ENCODE assay signal across 32 cellular contexts in genomic region chr7:19715499-19715898, GRCh38. TPM values are rescaled to one million over a fixed set of nuclear protein-coding genes. Genes with fewer than 3 reads are reported as not detected.
"Had no signal": no experiment of that assay in that cellular context is flagged by ENCODE, and none has a peak within 500 bp of the region (broad histone marks: within the 10 kb centered on the region; RNA-seq: fewer than 3 reads in every experiment).

No MANE protein-coding gene starts in this region.

- H3K27ac Mint-ChIP-seq: activated CD4-positive, alpha-beta memory T cell treated with anti-CD3 and anti-CD28 coated beads for 36 hours; activated CD4-positive, alpha-beta T cell treated with anti-CD3 and anti-CD28 coated beads, Interleukin-2, amount 10 ng/mL, durations not matched to agents 7 days and 5 days; activated naive CD4-positive, alpha-beta T cell treated with anti-CD3 and anti-CD28 coated beads for 36 hours; activated naive CD4-positive, alpha-beta T cell treated with anti-CD3 and anti-CD28 coated beads, Interleukin-2, amount 50 U/mL, for 72 hours; activated T-helper 1 cell treated with anti-CD3 and anti-CD28 coated beads, Interleukin-12 subunit alpha, Interleukin-12 subunit beta, Interleukin-2, Interleukin-4 antibody, amounts not matched to agents 30 ng/mL and 10 ng/mL and 1 ng/mL, durations not matched to agents 14 hours and 24 hours and 36 hours; T-helper 1 cell treated with Interleukin-12 subunit alpha and Interleukin-12 subunit beta and Interleukin-4 antibody, amounts not matched to agents 30 μg/mL and 1 μg/mL, for 36 hours; T-helper 2 cell treated with Interferon-gamma antibody and Interleukin-4, amounts not matched to agents 5 μg/mL and 100 μg/mL, for 36 hours had no signal

- H3K27ac ChIP-seq: adrenal gland, body of pancreas, breast epithelium, RWPE1 had no signal

- H3K4me3 ChIP-seq: adrenal gland, body of pancreas, breast epithelium, K562, MG63 had no signal

- H3K27me3 ChIP-seq: adrenal gland, body of pancreas, breast epithelium, MG63 had no signal

- FAIRE-seq: astrocyte, K562, RCC 7860, TTC549 had no signal

- DNase-seq: activated CD4-positive, alpha-beta memory T cell treated with anti-CD3 and anti-CD28 coated beads for 36 hours; activated CD4-positive, alpha-beta T cell treated with anti-CD3 and anti-CD28 coated beads, Interleukin-2, amount 10 ng/mL, durations not matched to agents 7 days and 5 days; activated CD8-positive, alpha-beta memory T cell treated with anti-CD3 and anti-CD28 coated beads, Interleukin-2, amount 50 U/mL, for 4 hours; activated gamma-delta T cell treated with Interleukin-2 at 50 U/mL for 16 hours; activated naive CD4-positive, alpha-beta T cell treated with anti-CD3 and anti-CD28 coated beads for 36 hours; activated T-cell treated with anti-CD3 and anti-CD28 coated beads for 4 hours; activated T-cell treated with anti-CD3 and anti-CD28 coated beads, Interleukin-2, amount 50 U/mL, for 4 hours; adrenal gland; body of pancreas; caudate nucleus; cerebellar nuclear complex; MG63; NCI-H1092; NCI-H1436 treated with DMSO at 0.1 percent for 48 hours; NCI-H1694 treated with DMSO at 0.1 percent for 48 hours; NCI-H2029; NCI-H524; NCI-H69; NCI-H82; NK-92 treated with Interleukin-12 subunit alpha and Interleukin-12 subunit beta, amount 100 ng/mL, for 24 hours; PC-3 had no signal

- H3K4me1 ChIP-seq: adrenal gland, body of pancreas, breast epithelium had no signal

- H3K4me1 Mint-ChIP-seq: activated CD4-positive, alpha-beta T cell treated with anti-CD3 and anti-CD28 coated beads, Interleukin-2, amount 10 ng/mL, durations not matched to agents 7 days and 5 days had no signal

- ATAC-seq: activated naive CD4-positive, alpha-beta T cell treated with anti-CD3 and anti-CD28 coated beads, Interleukin-2, amount 50 U/mL, for 72 hours; activated T-cell treated with anti-CD3 and anti-CD28 coated beads, Interleukin-2, amount 50 U/mL, for 4 hours; body of pancreas; K562; PC-3; Right ventricle myocardium inferior had no signal

- H3K9me3 Mint-ChIP-seq: activated CD4-positive, alpha-beta memory T cell treated with anti-CD3 and anti-CD28 coated beads for 36 hours; activated CD4-positive, alpha-beta T cell treated with anti-CD3 and anti-CD28 coated beads, Interleukin-2, amount 10 ng/mL, durations not matched to agents 7 days and 5 days; activated naive CD4-positive, alpha-beta T cell treated with anti-CD3 and anti-CD28 coated beads for 36 hours; activated naive CD4-positive, alpha-beta T cell treated with anti-CD3 and anti-CD28 coated beads, Interleukin-2, amount 50 U/mL, for 72 hours; activated T-cell treated with anti-CD3 and anti-CD28 coated beads, Interleukin-2, amount 50 U/mL, for 4 hours; activated T-helper 1 cell treated with anti-CD3 and anti-CD28 coated beads, Interleukin-12 subunit alpha, Interleukin-12 subunit beta, Interleukin-2, Interleukin-4 antibody, amounts not matched to agents 30 ng/mL and 10 ng/mL and 1 ng/mL, durations not matched to agents 14 hours and 24 hours and 36 hours; T-helper 1 cell treated with Interleukin-12 subunit alpha and Interleukin-12 subunit beta and Interleukin-4 antibody, amounts not matched to agents 30 μg/mL and 1 μg/mL, for 36 hours; T-helper 2 cell treated with Interferon-gamma antibody and Interleukin-4, amounts not matched to agents 5 μg/mL and 100 μg/mL, for 36 hours had no signal

- H3K36me3 ChIP-seq: adrenal gland, breast epithelium, MG63 had no signal

- H3K4me3 Mint-ChIP-seq: activated CD4-positive, alpha-beta memory T cell treated with anti-CD3 and anti-CD28 coated beads for 36 hours; activated CD4-positive, alpha-beta T cell treated with anti-CD3 and anti-CD28 coated beads, Interleukin-2, amount 10 ng/mL, durations not matched to agents 7 days and 5 days; activated naive CD4-positive, alpha-beta T cell treated with anti-CD3 and anti-CD28 coated beads for 36 hours; activated T-cell treated with anti-CD3 and anti-CD28 coated beads, Interleukin-2, amount 50 U/mL, for 4 hours; activated T-helper 1 cell treated with anti-CD3 and anti-CD28 coated beads, Interleukin-12 subunit alpha, Interleukin-12 subunit beta, Interleukin-2, Interleukin-4 antibody, amounts not matched to agents 30 ng/mL and 10 ng/mL and 1 ng/mL, durations not matched to agents 14 hours and 24 hours and 36 hours; T-helper 1 cell treated with Interleukin-12 subunit alpha and Interleukin-12 subunit beta and Interleukin-4 antibody, amounts not matched to agents 30 μg/mL and 1 μg/mL, for 36 hours; T-helper 2 cell treated with Interferon-gamma antibody and Interleukin-4, amounts not matched to agents 5 μg/mL and 100 μg/mL, for 36 hours had no signal

RNA-seq across cellular contexts. Expression of gene TMEM196, which starts 57.9 kb away (rescaled TPM):
- total RNA-seq: activated CD4-positive, alpha-beta memory T cell treated with anti-CD3 and anti-CD28 coated beads for 36 hours; activated CD4-positive, alpha-beta T cell treated with anti-CD3 and anti-CD28 coated beads, Interleukin-2, amount 10 ng/mL, durations not matched to agents 7 days and 5 days; activated naive CD4-positive, alpha-beta T cell treated with anti-CD3 and anti-CD28 coated beads for 36 hours; activated naive CD4-positive, alpha-beta T cell treated with anti-CD3 and anti-CD28 coated beads, Interleukin-2, amount 50 U/mL, for 72 hours; activated T-cell treated with anti-CD3 and anti-CD28 coated beads, Interleukin-2, amount 50 U/mL, for 4 hours; activated T-helper 1 cell treated with anti-CD3 and anti-CD28 coated beads, Interleukin-12 subunit alpha, Interleukin-12 subunit beta, Interleukin-2, Interleukin-4 antibody, amounts not matched to agents 30 ng/mL and 10 ng/mL and 1 ng/mL, durations not matched to agents 14 hours and 24 hours and 36 hours; astrocyte; breast epithelium; K562; PC-3; Right ventricle myocardium inferior had no signal
- polyA plus RNA-seq: K562 had no signal
